In the genomic region with DNA sequence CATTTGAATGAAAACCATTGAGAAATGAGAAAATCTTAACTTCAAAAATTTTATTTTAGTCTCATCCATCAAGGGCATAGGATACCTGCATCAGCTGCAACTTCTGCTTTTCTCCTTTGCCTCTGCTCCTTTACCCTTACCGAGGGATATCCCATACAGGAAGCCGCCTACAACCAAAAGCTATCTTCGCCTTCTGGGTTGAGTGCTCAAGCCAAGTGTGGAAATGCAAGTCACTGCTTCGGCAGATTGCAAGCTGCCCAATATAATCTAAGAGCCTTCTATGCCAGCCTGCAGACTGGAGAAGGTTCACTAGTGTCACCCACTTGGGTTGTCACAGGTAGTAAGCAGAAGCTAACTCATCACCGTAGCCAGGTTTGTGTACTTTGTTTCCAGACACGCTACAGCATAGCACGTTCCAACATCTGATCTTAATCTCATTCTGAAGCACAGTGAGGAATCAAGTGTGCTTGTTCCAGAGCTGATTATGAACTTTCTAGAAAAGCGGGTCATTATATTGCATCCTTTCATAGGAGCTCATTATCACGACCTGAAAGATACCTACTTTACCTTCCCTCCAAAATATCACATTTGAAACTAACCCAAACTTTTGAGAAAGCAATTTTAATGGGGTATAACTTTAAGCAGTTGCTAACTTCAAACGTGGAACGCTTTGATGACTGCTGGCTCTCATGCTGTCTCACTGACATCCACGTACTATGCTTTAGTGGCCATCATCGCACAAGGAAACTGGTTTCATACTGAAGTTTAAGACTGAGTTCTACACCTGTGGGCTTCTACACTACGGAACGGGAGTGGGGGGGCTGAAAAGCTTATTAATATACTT, we compare ENCODE assay signal across 1 cellular context.
TF ChIP-seq lines count a peak whose summit lies in the region.

No MANE protein-coding gene starts in this region.

TF ChIP-seq in SK-N-SH treated with all-trans-retinoic acid at 6 μM for 48 hours, 23 proteins besides CTCF, POLR2A, EP300 and RAD21 (continued from another document):
- TF ChIP-seq, protein P1, sequence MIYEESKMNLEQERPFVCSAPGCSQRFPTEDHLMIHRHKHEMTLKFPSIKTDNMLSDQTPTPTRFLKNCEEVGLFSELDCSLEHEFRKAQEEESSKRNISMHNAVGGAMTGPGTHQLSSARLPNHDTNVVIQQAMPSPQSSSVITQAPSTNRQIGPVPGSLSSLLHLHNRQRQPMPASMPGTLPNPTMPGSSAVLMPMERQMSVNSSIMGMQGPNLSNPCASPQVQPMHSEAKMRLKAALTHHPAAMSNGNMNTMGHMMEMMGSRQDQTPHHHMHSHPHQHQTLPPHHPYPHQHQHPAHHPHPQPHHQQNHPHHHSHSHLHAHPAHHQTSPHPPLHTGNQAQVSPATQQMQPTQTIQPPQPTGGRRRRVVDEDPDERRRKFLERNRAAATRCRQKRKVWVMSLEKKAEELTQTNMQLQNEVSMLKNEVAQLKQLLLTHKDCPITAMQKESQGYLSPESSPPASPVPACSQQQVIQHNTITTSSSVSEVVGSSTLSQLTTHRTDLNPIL (CRISPR knock-in tag; IDR thresholded peaks at IDR 0.05; ENCODE audit: low read depth): no peak
- TF ChIP-seq GLIS3 (CRISPR knock-in tag; IDR thresholded peaks at IDR 0.05) (peak; percentile 93), ZNF565 (CRISPR knock-in tag; conservative IDR thresholded peaks at IDR 0.05; ENCODE audit: low read depth) (peak; percentile 65), SNAI2 (CRISPR knock-in tag; IDR thresholded peaks at IDR 0.05) (0 out of 2 replicates have a peak, but pooled peaks have one; percentile 10), ESRRG (CRISPR knock-in tag; IDR thresholded peaks at IDR 0.05) (peak; percentile 86), TCF4 (CRISPR knock-in tag; IDR thresholded peaks at IDR 0.05; ENCODE audit: borderline replicate concordance) (no peak; the same call in 1 of the 2 replicates), ZNF8 (CRISPR knock-in tag; IDR thresholded peaks at IDR 0.05) (peak; percentile 11; the same call in 1 of the 2 replicates), PPARA (CRISPR knock-in tag; IDR thresholded peaks at IDR 0.05; ENCODE audit: borderline replicate concordance) (peak; percentile 34), ARNTL (CRISPR knock-in tag; IDR thresholded peaks at IDR 0.05; ENCODE audit: borderline replicate concordance, low read depth) (peak; percentile 16; the same call in 1 of the 2 replicates), CSDC2 (CRISPR knock-in tag; IDR thresholded peaks at IDR 0.05) (no peak), TOX (CRISPR knock-in tag; IDR thresholded peaks at IDR 0.05; ENCODE audit: borderline replicate concordance) (no peak; the same call in 1 of the 2 replicates), BACH2 (CRISPR knock-in tag; IDR thresholded peaks at IDR 0.05; ENCODE audit: borderline replicate concordance) (no peak), ZNF70 (CRISPR knock-in tag; IDR thresholded peaks at IDR 0.05) (peak; percentile 11; the same call in 1 of the 2 replicates)
- TF ChIP-seq, protein P2, sequence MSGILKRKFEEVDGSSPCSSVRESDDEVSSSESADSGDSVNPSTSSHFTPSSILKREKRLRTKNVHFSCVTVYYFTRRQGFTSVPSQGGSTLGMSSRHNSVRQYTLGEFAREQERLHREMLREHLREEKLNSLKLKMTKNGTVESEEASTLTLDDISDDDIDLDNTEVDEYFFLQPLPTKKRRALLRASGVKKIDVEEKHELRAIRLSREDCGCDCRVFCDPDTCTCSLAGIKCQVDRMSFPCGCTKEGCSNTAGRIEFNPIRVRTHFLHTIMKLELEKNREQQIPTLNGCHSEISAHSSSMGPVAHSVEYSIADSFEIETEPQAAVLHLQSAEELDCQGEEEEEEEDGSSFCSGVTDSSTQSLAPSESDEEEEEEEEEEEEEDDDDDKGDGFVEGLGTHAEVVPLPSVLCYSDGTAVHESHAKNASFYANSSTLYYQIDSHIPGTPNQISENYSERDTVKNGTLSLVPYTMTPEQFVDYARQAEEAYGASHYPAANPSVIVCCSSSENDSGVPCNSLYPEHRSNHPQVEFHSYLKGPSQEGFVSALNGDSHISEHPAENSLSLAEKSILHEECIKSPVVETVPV (CRISPR knock-in tag; IDR thresholded peaks at IDR 0.05): peak; percentile 25
- TF ChIP-seq, protein P3, sequence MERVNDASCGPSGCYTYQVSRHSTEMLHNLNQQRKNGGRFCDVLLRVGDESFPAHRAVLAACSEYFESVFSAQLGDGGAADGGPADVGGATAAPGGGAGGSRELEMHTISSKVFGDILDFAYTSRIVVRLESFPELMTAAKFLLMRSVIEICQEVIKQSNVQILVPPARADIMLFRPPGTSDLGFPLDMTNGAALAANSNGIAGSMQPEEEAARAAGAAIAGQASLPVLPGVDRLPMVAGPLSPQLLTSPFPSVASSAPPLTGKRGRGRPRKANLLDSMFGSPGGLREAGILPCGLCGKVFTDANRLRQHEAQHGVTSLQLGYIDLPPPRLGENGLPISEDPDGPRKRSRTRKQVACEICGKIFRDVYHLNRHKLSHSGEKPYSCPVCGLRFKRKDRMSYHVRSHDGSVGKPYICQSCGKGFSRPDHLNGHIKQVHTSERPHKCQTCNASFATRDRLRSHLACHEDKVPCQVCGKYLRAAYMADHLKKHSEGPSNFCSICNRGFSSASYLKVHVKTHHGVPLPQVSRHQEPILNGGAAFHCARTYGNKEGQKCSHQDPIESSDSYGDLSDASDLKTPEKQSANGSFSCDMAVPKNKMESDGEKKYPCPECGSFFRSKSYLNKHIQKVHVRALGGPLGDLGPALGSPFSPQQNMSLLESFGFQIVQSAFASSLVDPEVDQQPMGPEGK (CRISPR knock-in tag; IDR thresholded peaks at IDR 0.05; ENCODE audit: borderline replicate concordance): peak; percentile 9
- TF ChIP-seq, protein P4, sequence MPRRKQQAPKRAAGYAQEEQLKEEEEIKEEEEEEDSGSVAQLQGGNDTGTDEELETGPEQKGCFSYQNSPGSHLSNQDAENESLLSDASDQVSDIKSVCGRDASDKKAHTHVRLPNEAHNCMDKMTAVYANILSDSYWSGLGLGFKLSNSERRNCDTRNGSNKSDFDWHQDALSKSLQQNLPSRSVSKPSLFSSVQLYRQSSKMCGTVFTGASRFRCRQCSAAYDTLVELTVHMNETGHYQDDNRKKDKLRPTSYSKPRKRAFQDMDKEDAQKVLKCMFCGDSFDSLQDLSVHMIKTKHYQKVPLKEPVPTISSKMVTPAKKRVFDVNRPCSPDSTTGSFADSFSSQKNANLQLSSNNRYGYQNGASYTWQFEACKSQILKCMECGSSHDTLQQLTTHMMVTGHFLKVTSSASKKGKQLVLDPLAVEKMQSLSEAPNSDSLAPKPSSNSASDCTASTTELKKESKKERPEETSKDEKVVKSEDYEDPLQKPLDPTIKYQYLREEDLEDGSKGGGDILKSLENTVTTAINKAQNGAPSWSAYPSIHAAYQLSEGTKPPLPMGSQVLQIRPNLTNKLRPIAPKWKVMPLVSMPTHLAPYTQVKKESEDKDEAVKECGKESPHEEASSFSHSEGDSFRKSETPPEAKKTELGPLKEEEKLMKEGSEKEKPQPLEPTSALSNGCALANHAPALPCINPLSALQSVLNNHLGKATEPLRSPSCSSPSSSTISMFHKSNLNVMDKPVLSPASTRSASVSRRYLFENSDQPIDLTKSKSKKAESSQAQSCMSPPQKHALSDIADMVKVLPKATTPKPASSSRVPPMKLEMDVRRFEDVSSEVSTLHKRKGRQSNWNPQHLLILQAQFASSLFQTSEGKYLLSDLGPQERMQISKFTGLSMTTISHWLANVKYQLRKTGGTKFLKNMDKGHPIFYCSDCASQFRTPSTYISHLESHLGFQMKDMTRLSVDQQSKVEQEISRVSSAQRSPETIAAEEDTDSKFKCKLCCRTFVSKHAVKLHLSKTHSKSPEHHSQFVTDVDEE (CRISPR knock-in tag; IDR thresholded peaks at IDR 0.05): peak; percentile 26; the same call in 1 of the 2 replicates
TF ChIP-seq in SK-N-SH treated with all-trans-retinoic acid at 6 μM for 48 hours: peak in this region for 14.
